ENCODE assay signal across 19 cellular contexts in the genomic region with DNA sequence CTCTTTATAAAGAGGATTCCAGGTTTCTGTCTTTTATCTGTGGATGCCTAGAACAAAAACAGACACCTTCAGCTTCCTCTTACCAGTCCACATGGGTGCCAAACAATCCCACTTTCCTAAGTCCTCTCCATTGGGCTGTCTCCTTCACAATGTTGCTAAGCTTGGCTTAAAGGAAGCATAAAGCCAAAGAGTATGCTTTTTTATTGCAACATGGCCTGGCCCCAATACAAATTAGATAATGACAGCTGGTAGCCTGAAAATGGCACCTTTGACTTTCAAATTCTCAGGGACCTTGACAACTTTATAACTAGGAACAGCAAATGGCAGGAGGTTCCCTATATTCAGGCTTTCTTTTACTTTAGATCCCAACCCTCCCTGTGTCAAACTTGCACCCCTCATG. TPM values are rescaled to one million over a fixed set of nuclear protein-coding genes. Genes with fewer than 3 reads are reported as not detected.
DNase-seq lines count a peak whose midpoint lies in the region; ATAC-seq, FAIRE-seq and TF ChIP-seq lines count a peak whose summit lies in the region.
"Had no signal": no experiment of that assay in that cellular context is flagged by ENCODE, and none has a peak within 500 bp of the region (broad histone marks: within the 10 kb centered on the region; RNA-seq: fewer than 3 reads in every experiment).

No MANE protein-coding gene starts in this region.

- H3K4me1 ChIP-seq in PC-3 (ENCODE audit: insufficient read depth, low read length): peaks cover 10% of the 10 kb centered on the region
- peaks cover 11% of the 10 kb centered on the region for H3K4me1 ChIP-seq in mammary epithelial cell (ENCODE audit: insufficient read depth, low read length)
- no peaks in the 10 kb centered on the region for H3K4me1 ChIP-seq in trophoblast cell (ENCODE audit: control insufficient read depth in 1 of 2, insufficient read depth in 2 of 2, low read length in 2 of 2)
- H3K4me1 ChIP-seq in kidney (ENCODE audit: control insufficient read depth in 1 of 2, insufficient read depth in 1 of 2, low read depth in 1 of 2, low read length in 2 of 2): no peaks in the 10 kb centered on the region

- H3K9ac ChIP-seq in PC-3 (ENCODE audit: low read length): no peak overlapping the region
- no peak overlapping the region for H3K9ac ChIP-seq in mammary epithelial cell (ENCODE audit: insufficient read depth, low read length)
- no peak overlapping the region for H3K9ac ChIP-seq in trophoblast cell (ENCODE audit: low read length)
- no peak overlapping the region for H3K9ac ChIP-seq in kidney (ENCODE audit: low read length in 2 of 2)

- H3K4me1 Mint-ChIP-seq in Calu3 (ENCODE audit: low read depth, unreplicated experiment): peaks cover 21% of the 10 kb centered on the region
- H3K4me1 Mint-ChIP-seq: CD14-positive monocyte, GM23338 had no signal

- DNase-seq in Calu3: no peak
- no peak for DNase-seq in PC-3
- DNase-seq in mammary epithelial cell: no peak
- no peak for DNase-seq in trophoblast cell
- no peak for DNase-seq in NCI-H1436 (lab: John Stamatoyannopoulos, UW)
- DNase-seq in AG20443 (ENCODE audit: low spot score): no peak
- DNase-seq in kidney: no peak
- DNase-seq: ACHN; AML-193; CD4-positive, alpha-beta memory T cell; GF-D8; HCEC 1CT; IMR-90 had no signal

- no peaks in the 10 kb centered on the region for H3K79me1 ChIP-seq in trophoblast cell (ENCODE audit: low read length)

- intact Hi-C loops in Calu3 (cut with micrococcal nuclease; ENCODE audit: unreplicated experiment) (loop anchor here (10.0 kb wide), 1 partner anchor 54 kb away; the partner anchor contains the start of gene SLFN5), PC-3 (cut with micrococcal nuclease) (no loop called here), mammary epithelial cell (cut with micrococcal nuclease) (no loop called here), kidney (cut with DNase I) (no loop called here)

- H4K20me1 ChIP-seq in PC-3 (ENCODE audit: low read length) (no peaks in the 10 kb centered on the region), mammary epithelial cell (ENCODE audit: insufficient read depth, low read length) (no peaks in the 10 kb centered on the region)

- no peak overlapping the region for H4K8ac ChIP-seq in trophoblast cell (ENCODE audit: low read depth, low read length)

- dilution Hi-C loops in mammary epithelial cell (cut with HindIII; ENCODE audit: low sequenced_read_pairs): no loop called here

- in situ Hi-C loops in mammary epithelial cell (cut with MboI; ENCODE audit: low sequenced_read_pairs in 2 of 2): no loop called here

- no peak overlapping the region for H2BK5ac ChIP-seq in trophoblast cell (ENCODE audit: low read depth, low read length, poor library complexity)

- no peaks in the 10 kb centered on the region for H3F3A ChIP-seq in PC-3 (ENCODE audit: low read length, unreplicated experiment)

- H3K27ac ChIP-seq in PC-3 (ENCODE audit: low read length) (no peak overlapping the region), mammary epithelial cell (ENCODE audit: insufficient read depth, low read depth, low read length) (no peak overlapping the region), trophoblast cell (ENCODE audit: low read depth, low read length) (no peak overlapping the region), kidney (ENCODE audit: low read depth in 2 of 2, low read length in 2 of 2) (no peak overlapping the region)
- H3K27ac ChIP-seq: HL-60 had no signal

- no peak overlapping the region for H2AK5ac ChIP-seq in trophoblast cell (ENCODE audit: low read length)

- no peak overlapping the region for H2BK12ac ChIP-seq in trophoblast cell (ENCODE audit: low read length)

- H2AFZ ChIP-seq in PC-3 (ENCODE audit: low read length) (no peak overlapping the region), mammary epithelial cell (ENCODE audit: low read depth, low read length) (peak overlapping the region; percentile 32), trophoblast cell (ENCODE audit: insufficient read depth, low read length, poor library complexity) (no peak overlapping the region)
- H2AFZ ChIP-seq: GM23338 had no signal

- H3K9me3 Mint-ChIP-seq in Calu3 (ENCODE audit: low read depth, unreplicated experiment): peaks cover 20% of the 10 kb centered on the region

- H3K23ac ChIP-seq in trophoblast cell (ENCODE audit: low read length): no peak overlapping the region

- CTCF ChIA-PET in Calu3 (lab: Charles Lee): interaction anchor here (0.6 to 1.7 kb wide), 4 partner anchors 12 to 246 kb away, joined by 3 to 5 read pairs (median 4); no protein-coding TSS in a partner anchor
- CTCF ChIA-PET in PC-3 (lab: Charles Lee): no interaction called here
- CTCF ChIA-PET in mammary epithelial cell (lab: Charles Lee; ENCODE audit: low non-redundant PET): no interaction called here

- H3K36me3 ChIP-seq in PC-3 (ENCODE audit: low read depth, low read length) (no peaks in the 10 kb centered on the region), mammary epithelial cell (ENCODE audit: insufficient read depth, low read length) (no peaks in the 10 kb centered on the region), trophoblast cell (ENCODE audit: control insufficient read depth in 1 of 2, insufficient read depth in 2 of 2, low read length in 2 of 2) (no peaks in the 10 kb centered on the region), kidney (ENCODE audit: control insufficient read depth in 1 of 2, insufficient read depth in 2 of 2, low read length in 2 of 2) (no peaks in the 10 kb centered on the region)

- no peak overlapping the region for H2BK120ac ChIP-seq in trophoblast cell (ENCODE audit: insufficient read depth, low read length, poor library complexity)

- no peak for TF ChIP-seq CTCF in Calu3 (IDR thresholded peaks at IDR 0.05; ENCODE audit: unreplicated experiment)
- no peak for TF ChIP-seq CTCF in PC-3 (conservative IDR thresholded peaks at IDR 0.05; ENCODE audit: low read depth, low read length)
- TF ChIP-seq CTCF in mammary epithelial cell (conservative IDR thresholded peaks at IDR 0.05 in 1 of 2, IDR thresholded peaks at IDR 0.05 in 1 of 2; ENCODE audit: extremely low read depth in 1 of 2, insufficient read depth in 1 of 2, low read depth in 1 of 2, low read length in 2 of 2): no peak
- no peak for TF ChIP-seq CTCF in kidney (IDR thresholded peaks at IDR 0.05; ENCODE audit: borderline replicate concordance, extremely low read depth, insufficient read depth)

- H3K4me3 ChIP-seq in PC-3 (ENCODE audit: low read length) (no peak overlapping the region), mammary epithelial cell (replicated peaks in 1 of 3; ENCODE audit: insufficient read depth in 1 of 3, low read depth in 2 of 3, low read length in 3 of 3) (no peak overlapping the region), trophoblast cell (ENCODE audit: low read depth, low read length) (no peak overlapping the region), kidney (ENCODE audit: low read length in 2 of 2) (no peak overlapping the region)
- H3K4me3 ChIP-seq: GM23338 had no signal

- H3K36me3 Mint-ChIP-seq in Calu3 (ENCODE audit: insufficient read depth, unreplicated experiment): peaks cover 8% of the 10 kb centered on the region
- H3K36me3 Mint-ChIP-seq: CD14-positive monocyte had no signal

- no peaks in the 10 kb centered on the region for H3K27me3 ChIP-seq in PC-3 (ENCODE audit: low read length)
- H3K27me3 ChIP-seq in mammary epithelial cell (ENCODE audit: insufficient read depth, low read length): no peaks in the 10 kb centered on the region
- H3K27me3 ChIP-seq in trophoblast cell (ENCODE audit: insufficient read depth, low read length): no peaks in the 10 kb centered on the region

- BruUV-seq in Calu3 (replicated peaks; lab: Mats Ljungman, UMichigan) (no TSS peak), PC-3 (replicated peaks; lab: Mats Ljungman, UMichigan) (no TSS peak), mammary epithelial cell (replicated peaks; lab: Mats Ljungman, UMichigan) (no TSS peak)

- POLR2A ChIA-PET in PC-3 (lab: Charles Lee; ENCODE audit: unreplicated experiment): no interaction called here

- H3K9me3 ChIP-seq in PC-3 (ENCODE audit: low read length) (no peaks in the 10 kb centered on the region), mammary epithelial cell (replicated peaks; ENCODE audit: insufficient read depth, low read length) (peaks cover 6% of the 10 kb centered on the region), trophoblast cell (ENCODE audit: insufficient read depth, low read depth, low read length) (peaks cover 10% of the 10 kb centered on the region), kidney (ENCODE audit: control insufficient read depth in 1 of 2, low read length in 2 of 2) (no peaks in the 10 kb centered on the region)

- H3K27me3 Mint-ChIP-seq in Calu3 (ENCODE audit: unreplicated experiment): no peaks in the 10 kb centered on the region
- H3K27me3 Mint-ChIP-seq: CD4-positive, alpha-beta memory T cell had no signal

- no peaks in the 10 kb centered on the region for H3K9me2 ChIP-seq in PC-3 (replicated peaks; ENCODE audit: low read length)

- ATAC-seq in PC-3: no peak
- ATAC-seq: GM23338 had no signal

- H4K12ac ChIP-seq in trophoblast cell (ENCODE audit: low read depth, low read length): no peak overlapping the region

- no peak overlapping the region for H3K4ac ChIP-seq in trophoblast cell (ENCODE audit: low read depth, low read length)

- peak overlapping the region; percentile 85 for H3K27ac Mint-ChIP-seq in Calu3 (ENCODE audit: unreplicated experiment)
- H3K27ac Mint-ChIP-seq: CD14-positive monocyte, GM23338 had no signal

- H3K18ac ChIP-seq in trophoblast cell (ENCODE audit: low read length): no peak overlapping the region

- H3K4me2 ChIP-seq in PC-3 (ENCODE audit: low read length) (0 out of 2 replicates have a peak overlapping the region, but pooled peaks have one; percentile 24), mammary epithelial cell (ENCODE audit: insufficient read depth, low read depth, low read length) (no peak overlapping the region), trophoblast cell (ENCODE audit: low read length) (peak overlapping the region; percentile 17)
- H3K4me2 ChIP-seq: GM23338 had no signal

- no peak overlapping the region for H3K14ac ChIP-seq in trophoblast cell (ENCODE audit: low read length)

- FAIRE-seq in kidney (lab: Jason Lieb, UNC): no peak
- FAIRE-seq: A204.1, H54, HTR-8/SVneo had no signal

- H3K4me3 Mint-ChIP-seq in Calu3 (ENCODE audit: low read depth, unreplicated experiment): peak overlapping the region; percentile 36
- H3K4me3 Mint-ChIP-seq: CD14-positive monocyte, GM23338 had no signal

- H3K79me2 ChIP-seq in PC-3 (ENCODE audit: low read length) (no peaks in the 10 kb centered on the region), mammary epithelial cell (ENCODE audit: insufficient read depth, low read length) (no peaks in the 10 kb centered on the region), trophoblast cell (ENCODE audit: control insufficient read depth, insufficient read depth, low read length, poor library complexity) (no peaks in the 10 kb centered on the region)

- no peak overlapping the region for H4K91ac ChIP-seq in trophoblast cell (ENCODE audit: low read depth, low read length)

RNA-seq across cellular contexts. Expression of gene SLFN5, which starts 55.8 kb away (rescaled TPM):
- total RNA-seq in Calu3 (2022) (104 and 141 TPM in 2 replicates), PC-3 (2014; rRNA removed) (7.5 and 14.5 TPM in 2 replicates), mammary epithelial cell (100 to 1,000 TPM; 131 to 154 TPM), kidney (64.8 TPM)
- polyA plus RNA-seq in mammary epithelial cell (29.6 TPM), kidney (ENCODE audit: insufficient read depth, low read depth, low replicate concordance) (2.0 TPM)
- polyA minus RNA-seq in mammary epithelial cell: 80.7 TPM
- polyA plus RNA-seq in trophoblast cell (2013): 8.4 and 9.2 TPM in 2 replicates
